Comparison of ENCODE assay signal across 9 cellular contexts in the genomic region with DNA sequence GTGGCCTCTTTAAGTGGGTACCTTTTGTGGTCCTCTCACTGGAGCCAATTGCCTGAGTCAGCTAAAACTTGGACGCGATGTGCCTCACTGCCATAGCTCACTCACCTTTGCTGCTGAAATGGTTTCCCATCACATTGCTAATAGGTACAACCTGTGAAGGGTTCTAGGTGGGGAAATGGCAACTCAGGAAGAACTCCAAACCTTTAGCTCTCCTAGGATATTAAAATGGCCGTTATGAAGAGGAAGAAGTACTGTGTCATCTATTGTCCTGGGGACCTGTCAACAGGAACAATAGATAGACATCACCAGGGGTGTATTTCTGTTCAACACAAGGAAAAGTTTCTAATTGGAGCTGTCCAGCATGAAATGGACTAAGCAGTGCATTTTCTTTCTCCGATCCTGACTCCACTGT. TPM values are rescaled to one million over a fixed set of nuclear protein-coding genes. Genes with fewer than 3 reads are reported as not detected.
A peak's percentile ranks its signal among the peaks of the same experiment; 100 is the strongest.
DNase-seq lines count a peak whose midpoint lies in the region; ATAC-seq and TF ChIP-seq lines count a peak whose summit lies in the region.
"Had no signal": no experiment of that assay in that cellular context is flagged by ENCODE, and none has a peak within 500 bp of the region (broad histone marks: within the 10 kb centered on the region; RNA-seq: fewer than 3 reads in every experiment).

No MANE protein-coding gene starts in this region.

- peak overlapping the region; percentile 75 for H3K4me3 ChIP-seq in colonic mucosa

- DNase-seq in ACHN = peak; percentile 21
- DNase-seq in colonic mucosa = no peak
- DNase-seq in myocyte (ENCODE audit: low read depth) = peak; percentile 43
- DNase-seq in hypothalamus (lab: John Stamatoyannopoulos, UW) = no peak
- no peak for DNase-seq in SW480 (ENCODE audit: low spot score)

- TF ChIP-seq CTCF in colonic mucosa (IDR thresholded peaks at IDR 0.05) = no peak

- TF ChIP-seq RAD21 in Ishikawa (IDR thresholded peaks at IDR 0.05; ENCODE audit: low read depth) = no peak

- intact Hi-C loops in colonic mucosa (cut with DNase I) = loop anchor here (10.0 kb wide), 1 partner anchor 52 kb away; a partner anchor contains a TSS

- ATAC-seq in HG03159 (IDR thresholded peaks at IDR 0.05; ENCODE audit: unreplicated experiment) (no peak), GM18520 (IDR thresholded peaks at IDR 0.05; ENCODE audit: unreplicated experiment) (no peak)

- no peak for TF ChIP-seq EP300 in Ishikawa (IDR thresholded peaks at IDR 0.05; ENCODE audit: borderline replicate concordance)

- H3K36me3 ChIP-seq in colonic mucosa = peaks cover 3% of the 10 kb centered on the region

- H3K9ac ChIP-seq in colonic mucosa (ENCODE audit: low read depth in 2 of 2, low read length in 2 of 2) = peak overlapping the region in 1 of 2 donors; percentile 80

- H3K27ac ChIP-seq in colonic mucosa = no peak overlapping the region

- in situ Hi-C loops in ACHN (cut with HindIII; ENCODE audit: low pct_ligation_motif_present, low pct_unique_long_range_greater_than_20kb, low sequenced_read_pairs) = no loop called here

- no peaks in the 10 kb centered on the region for H3K27me3 ChIP-seq in colonic mucosa

- H3K4me1 ChIP-seq in colonic mucosa = no peaks in the 10 kb centered on the region

- H3K9me3 ChIP-seq in colonic mucosa = no peaks in the 10 kb centered on the region

TF ChIP-seq in Ishikawa, 13 proteins besides CTCF, POLR2A, EP300 and RAD21:
- TF ChIP-seq, protein P1, sequence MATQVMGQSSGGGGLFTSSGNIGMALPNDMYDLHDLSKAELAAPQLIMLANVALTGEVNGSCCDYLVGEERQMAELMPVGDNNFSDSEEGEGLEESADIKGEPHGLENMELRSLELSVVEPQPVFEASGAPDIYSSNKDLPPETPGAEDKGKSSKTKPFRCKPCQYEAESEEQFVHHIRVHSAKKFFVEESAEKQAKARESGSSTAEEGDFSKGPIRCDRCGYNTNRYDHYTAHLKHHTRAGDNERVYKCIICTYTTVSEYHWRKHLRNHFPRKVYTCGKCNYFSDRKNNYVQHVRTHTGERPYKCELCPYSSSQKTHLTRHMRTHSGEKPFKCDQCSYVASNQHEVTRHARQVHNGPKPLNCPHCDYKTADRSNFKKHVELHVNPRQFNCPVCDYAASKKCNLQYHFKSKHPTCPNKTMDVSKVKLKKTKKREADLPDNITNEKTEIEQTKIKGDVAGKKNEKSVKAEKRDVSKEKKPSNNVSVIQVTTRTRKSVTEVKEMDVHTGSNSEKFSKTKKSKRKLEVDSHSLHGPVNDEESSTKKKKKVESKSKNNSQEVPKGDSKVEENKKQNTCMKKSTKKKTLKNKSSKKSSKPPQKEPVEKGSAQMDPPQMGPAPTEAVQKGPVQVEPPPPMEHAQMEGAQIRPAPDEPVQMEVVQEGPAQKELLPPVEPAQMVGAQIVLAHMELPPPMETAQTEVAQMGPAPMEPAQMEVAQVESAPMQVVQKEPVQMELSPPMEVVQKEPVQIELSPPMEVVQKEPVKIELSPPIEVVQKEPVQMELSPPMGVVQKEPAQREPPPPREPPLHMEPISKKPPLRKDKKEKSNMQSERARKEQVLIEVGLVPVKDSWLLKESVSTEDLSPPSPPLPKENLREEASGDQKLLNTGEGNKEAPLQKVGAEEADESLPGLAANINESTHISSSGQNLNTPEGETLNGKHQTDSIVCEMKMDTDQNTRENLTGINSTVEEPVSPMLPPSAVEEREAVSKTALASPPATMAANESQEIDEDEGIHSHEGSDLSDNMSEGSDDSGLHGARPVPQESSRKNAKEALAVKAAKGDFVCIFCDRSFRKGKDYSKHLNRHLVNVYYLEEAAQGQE (IDR thresholded peaks at IDR 0.05; ENCODE audit: low read depth) = peak; percentile 68
- TF ChIP-seq, protein P2, sequence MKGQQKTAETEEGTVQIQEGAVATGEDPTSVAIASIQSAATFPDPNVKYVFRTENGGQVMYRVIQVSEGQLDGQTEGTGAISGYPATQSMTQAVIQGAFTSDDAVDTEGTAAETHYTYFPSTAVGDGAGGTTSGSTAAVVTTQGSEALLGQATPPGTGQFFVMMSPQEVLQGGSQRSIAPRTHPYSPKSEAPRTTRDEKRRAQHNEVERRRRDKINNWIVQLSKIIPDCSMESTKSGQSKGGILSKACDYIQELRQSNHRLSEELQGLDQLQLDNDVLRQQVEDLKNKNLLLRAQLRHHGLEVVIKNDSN (IDR thresholded peaks at IDR 0.05) = no peak

RNA-seq across cellular contexts. Expression of a gene that starts 1.2 kb away (rescaled TPM):
- total RNA-seq in colonic mucosa (10 to 100 TPM; 41.8 to 50.7 TPM), myocyte (105 and 110 TPM in 2 replicates)
- 48.8 TPM for polyA plus RNA-seq in myocyte (2012)

RNA-seq across cellular contexts. Expression of a gene that starts 5.3 kb away (rescaled TPM):
- total RNA-seq in colonic mucosa (1 to 10 TPM; 4.1 to 5.0 TPM), myocyte (14.1 and 15.6 TPM in 2 replicates)
- 5.6 TPM for polyA plus RNA-seq in myocyte (2012)

RNA-seq across cellular contexts. Expression of a gene that starts 40.9 kb away (rescaled TPM):
- under 1 TPM in 1 of 2 donors, not detected in 1; 0.74 TPM for total RNA-seq in colonic mucosa
- total RNA-seq in myocyte = 1.2 and 1.4 TPM in 2 replicates
- 7.7 TPM for polyA plus RNA-seq in myocyte (2012)
- total RNA-seq: LHCN-M2 had no signal

RNA-seq across cellular contexts. Expression of a gene that starts 52.7 kb away (rescaled TPM):
- 1 to 10 TPM; 5.6 to 6.6 TPM for total RNA-seq in colonic mucosa
- total RNA-seq in myocyte = 18.5 and 21.9 TPM in 2 replicates
- polyA plus RNA-seq in myocyte (2012) = 10.5 TPM

RNA-seq across cellular contexts. Expression of a gene that starts 57.1 kb away (rescaled TPM):
- total RNA-seq in colonic mucosa (10 to 100 TPM; 26.4 to 29.8 TPM), myocyte (17.5 and 19.5 TPM in 2 replicates)
- polyA plus RNA-seq in myocyte (2012) = 17.6 TPM

Comparison
In these comparisons a context has a peak if more than half of its experiments do, and no peak if none do; other contexts are left out.
1. DNase-seq: peak in ACHN (single experiment) and myocyte (single experiment); none in colonic mucosa (single experiment), hypothalamus (0 of 51) and SW480 (single experiment).